Comparison of ENCODE assay signal across 1 cellular context in the genomic region with DNA sequence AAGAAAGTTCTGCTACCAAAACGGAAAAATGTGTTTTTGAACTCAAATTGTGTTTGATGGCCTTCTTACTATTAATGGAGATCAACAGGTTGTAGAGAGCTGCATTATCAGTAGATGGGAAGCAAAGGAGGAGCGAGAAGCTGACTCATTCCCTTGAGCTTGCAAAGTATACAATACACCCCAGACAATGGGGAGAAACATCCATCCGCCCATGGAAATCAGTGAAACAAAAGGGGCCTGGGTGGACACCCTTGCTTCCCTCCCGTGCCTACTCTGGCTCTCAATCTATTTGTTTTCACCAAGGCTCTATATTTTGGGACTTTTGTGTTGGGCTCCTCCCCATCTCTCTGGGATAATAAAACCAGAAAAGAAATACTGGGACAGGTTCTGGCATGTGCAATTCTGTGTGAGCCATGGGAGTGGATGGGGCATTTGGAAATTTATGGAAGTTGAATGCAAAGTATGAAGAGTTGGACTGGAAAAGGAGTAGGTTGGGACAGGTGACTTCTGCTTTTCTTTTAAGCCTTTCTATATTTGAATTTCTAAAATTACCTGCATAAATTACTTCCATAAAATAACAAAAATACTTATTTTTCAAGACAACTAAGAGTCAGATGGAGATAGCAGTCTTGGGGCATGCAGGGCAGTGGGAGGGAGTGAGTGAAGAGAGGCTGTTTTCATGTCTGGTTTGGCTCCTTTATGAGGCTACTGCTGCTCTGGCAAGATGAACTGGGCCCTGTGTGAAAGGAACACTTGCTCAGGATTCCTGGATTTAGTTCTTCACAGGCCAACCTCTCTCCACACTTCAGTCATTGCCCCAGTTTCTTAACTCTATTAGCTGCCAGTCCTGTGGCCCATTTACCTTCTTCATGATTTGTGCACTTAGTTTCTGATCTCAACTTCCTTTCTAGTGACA.
TF ChIP-seq lines count a peak whose summit lies in the region.

No MANE protein-coding gene starts in this region.

TF ChIP-seq in H1, 55 proteins besides CTCF, POLR2A, EP300 and RAD21 (continued from another document):
- TF ChIP-seq JUN (IDR thresholded peaks at IDR 0.05; ENCODE audit: low read depth, low read length), result no peak
- TF ChIP-seq POU5F1 (IDR thresholded peaks at IDR 0.05; ENCODE audit: low read depth, low read length), result no peak
- TF ChIP-seq RFX5 (IDR thresholded peaks at IDR 0.05; ENCODE audit: borderline replicate concordance, low read depth, low read length), result no peak
- no peak for TF ChIP-seq CTBP2 (IDR thresholded peaks at IDR 0.05; ENCODE audit: borderline replicate concordance, insufficient read depth, insufficient read length, low read length)
- TF ChIP-seq SAP30 (IDR thresholded peaks at IDR 0.05; ENCODE audit: insufficient read depth, insufficient replicate concordance, low read length), result no peak
- no peak for TF ChIP-seq GTF2F1 (IDR thresholded peaks at IDR 0.05; ENCODE audit: borderline replicate concordance, low read depth, low read length)
- TF ChIP-seq CHD1 (IDR thresholded peaks at IDR 0.05; ENCODE audit: low read depth, low read length), result no peak
- TF ChIP-seq YY1 (IDR thresholded peaks at IDR 0.05; ENCODE audit: low read depth, low read length), result no peak
- TF ChIP-seq ASH2L (IDR thresholded peaks at IDR 0.05; ENCODE audit: low read length), result no peak
- TF ChIP-seq KDM1A (IDR thresholded peaks at IDR 0.05; ENCODE audit: borderline replicate concordance, low read length), result no peak
- TF ChIP-seq GABPA (IDR thresholded peaks at IDR 0.05; ENCODE audit: borderline replicate concordance, insufficient read depth, low read length), result no peak
- TF ChIP-seq CHD2 (IDR thresholded peaks at IDR 0.05; ENCODE audit: low read length), result no peak
- no peak for TF ChIP-seq SIRT6 (IDR thresholded peaks at IDR 0.05; ENCODE audit: low read length)
TF ChIP-seq in H1: peak in this region for 0.
